In the genomic region with DNA sequence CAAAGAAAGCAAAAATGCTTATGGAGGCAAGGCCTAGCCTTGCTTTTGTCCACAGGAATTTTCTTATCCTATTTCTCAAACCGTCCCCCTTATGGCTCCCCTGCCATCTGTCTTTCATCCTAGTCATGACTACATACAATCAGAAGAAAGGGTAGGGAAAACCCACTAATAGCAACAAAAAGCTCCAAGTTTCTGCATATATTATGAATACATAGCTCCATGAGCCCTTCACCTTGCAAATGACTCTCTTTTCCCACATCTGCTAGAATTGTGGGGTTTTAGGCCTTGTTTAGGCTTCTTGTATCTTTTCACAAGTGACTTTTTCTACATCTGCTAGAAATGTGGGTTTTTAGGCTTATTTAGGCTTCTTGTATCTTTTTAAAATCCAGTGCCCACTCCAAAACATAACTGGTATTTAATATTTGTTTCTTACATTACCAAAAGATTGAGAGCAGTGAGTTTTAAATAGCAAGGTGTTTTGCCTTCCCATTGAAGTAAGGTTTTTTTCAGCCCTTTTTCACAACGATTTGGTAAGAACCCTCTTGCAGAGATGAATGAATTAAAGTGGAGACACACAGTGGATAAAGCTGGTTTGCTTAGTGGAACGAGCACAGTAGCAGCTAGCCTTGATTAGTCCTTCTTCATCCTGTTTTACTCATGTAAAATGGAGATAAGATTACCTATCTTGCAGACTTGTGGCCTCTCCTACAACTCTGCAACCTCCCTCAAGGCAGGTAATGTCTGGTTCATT, we compare ENCODE assay signal across 15 cellular contexts. TPM values are rescaled to one million over a fixed set of nuclear protein-coding genes. Genes with fewer than 3 reads are reported as not detected.
DNase-seq lines count a peak whose midpoint lies in the region; ATAC-seq and TF ChIP-seq lines count a peak whose summit lies in the region.
"Had no signal": no experiment of that assay in that cellular context is flagged by ENCODE, and none has a peak within 500 bp of the region (broad histone marks: within the 10 kb centered on the region; RNA-seq: fewer than 3 reads in every experiment).

No MANE protein-coding gene starts in this region.

- no peaks in the 10 kb centered on the region for H3K27me3 Mint-ChIP-seq in activated naive CD4-positive, alpha-beta T cell treated with anti-CD3 and anti-CD28 coated beads, Interleukin-2, amount 50 U/mL, for 24 hours
- H3K27me3 Mint-ChIP-seq in activated CD8-positive, alpha-beta T cell treated with anti-CD3 and anti-CD28 coated beads, Interleukin-2, amount 10 ng/mL, durations not matched to agents 7 days and 5 days (ENCODE audit: low read depth) = no peaks in the 10 kb centered on the region
- H3K27me3 Mint-ChIP-seq: activated naive CD8-positive, alpha-beta T cell treated with anti-CD3 and anti-CD28 coated beads, Interleukin-2, amount 50 U/mL, for 24 hours had no signal

- peak overlapping the region; percentile 94 for H3K27ac ChIP-seq in foreskin keratinocyte
- H3K27ac ChIP-seq in subcutaneous abdominal adipose tissue (ENCODE audit: low read depth, low read length) = peak overlapping the region; percentile 6
- no peak overlapping the region for H3K27ac ChIP-seq in lower lobe of right lung
- H3K27ac ChIP-seq: vagina had no signal

- intact Hi-C loops in lower lobe of right lung (cut with DNase I) = no loop called here

- no peak overlapping the region for H3K4me3 ChIP-seq in subcutaneous abdominal adipose tissue (ENCODE audit: low read depth in 1 of 5, low read length in 5 of 5)
- H3K4me3 ChIP-seq in lower lobe of right lung = no peak overlapping the region
- H3K4me3 ChIP-seq: vagina had no signal

- peaks cover 0 to 23% (median 14%) of the 10 kb centered on the region in 5 donors for H3K36me3 ChIP-seq in subcutaneous abdominal adipose tissue (ENCODE audit: control insufficient read depth in 5 of 5, insufficient read depth in 5 of 5, low read length in 5 of 5)
- peaks cover 26% of the 10 kb centered on the region for H3K36me3 ChIP-seq in lower lobe of right lung

- POLR2A ChIA-PET in activated CD8-positive, alpha-beta T cell treated with anti-CD3 and anti-CD28 coated beads, Interleukin-2, amount 10 ng/mL, durations not matched to agents 7 days and 5 days (lab: Charles Lee) = interaction anchor here (1.1 kb wide), 1 partner anchor 12 kb away, joined by 3 read pairs; no protein-coding TSS in a partner anchor

- H3K27ac Mint-ChIP-seq in activated naive CD4-positive, alpha-beta T cell treated with anti-CD3 and anti-CD28 coated beads, Interleukin-2, amount 50 U/mL, for 24 hours = peak overlapping the region; percentile 55
- H3K27ac Mint-ChIP-seq in activated CD8-positive, alpha-beta T cell treated with anti-CD3 and anti-CD28 coated beads, Interleukin-2, amount 10 ng/mL, durations not matched to agents 7 days and 5 days = no peak overlapping the region
- H3K27ac Mint-ChIP-seq: activated naive CD8-positive, alpha-beta T cell treated with anti-CD3 and anti-CD28 coated beads, Interleukin-2, amount 50 U/mL, for 24 hours had no signal

- peak overlapping the region; percentile 82 for H3K4me3 Mint-ChIP-seq in activated naive CD4-positive, alpha-beta T cell treated with anti-CD3 and anti-CD28 coated beads, Interleukin-2, amount 50 U/mL, for 24 hours
- no peak overlapping the region for H3K4me3 Mint-ChIP-seq in activated CD8-positive, alpha-beta T cell treated with anti-CD3 and anti-CD28 coated beads, Interleukin-2, amount 10 ng/mL, durations not matched to agents 7 days and 5 days
- H3K4me3 Mint-ChIP-seq: activated naive CD8-positive, alpha-beta T cell treated with anti-CD3 and anti-CD28 coated beads, Interleukin-2, amount 50 U/mL, for 24 hours had no signal

- no peaks in the 10 kb centered on the region for H3K9me3 Mint-ChIP-seq in activated naive CD4-positive, alpha-beta T cell treated with anti-CD3 and anti-CD28 coated beads, Interleukin-2, amount 50 U/mL, for 24 hours
- H3K9me3 Mint-ChIP-seq in activated CD8-positive, alpha-beta T cell treated with anti-CD3 and anti-CD28 coated beads, Interleukin-2, amount 10 ng/mL, durations not matched to agents 7 days and 5 days (ENCODE audit: insufficient read depth) = no peaks in the 10 kb centered on the region
- H3K9me3 Mint-ChIP-seq: activated naive CD8-positive, alpha-beta T cell treated with anti-CD3 and anti-CD28 coated beads, Interleukin-2, amount 50 U/mL, for 24 hours had no signal

- H3K4me1 ChIP-seq in foreskin keratinocyte (no peaks in the 10 kb centered on the region), subcutaneous abdominal adipose tissue (ENCODE audit: control insufficient read depth in 5 of 5, insufficient read depth in 5 of 5, low read length in 5 of 5) (peaks cover 4 to 29% (median 14%) of the 10 kb centered on the region in 5 donors), lower lobe of right lung (peaks cover 16% of the 10 kb centered on the region)

- CTCF ChIA-PET in activated CD8-positive, alpha-beta T cell treated with anti-CD3 and anti-CD28 coated beads, Interleukin-2, amount 10 ng/mL, durations not matched to agents 7 days and 5 days (lab: Charles Lee) = interaction anchor here (1.2 to 3.2 kb wide), 2 partner anchors 71 to 128 kb away, joined by 4 to 11 read pairs; no protein-coding TSS in a partner anchor

- H3K9me3 ChIP-seq in subcutaneous abdominal adipose tissue (ENCODE audit: control insufficient read depth in 5 of 5, low read length in 5 of 5) (no peaks in the 10 kb centered on the region), lower lobe of right lung (no peaks in the 10 kb centered on the region)
- H3K9me3 ChIP-seq: vagina had no signal

- TF ChIP-seq CTCF in foreskin keratinocyte (conservative IDR thresholded peaks at IDR 0.05) (peak; percentile 24), lower lobe of right lung (IDR thresholded peaks at IDR 0.05) (no peak)

- no peak for ATAC-seq in activated CD8-positive, alpha-beta T cell treated with anti-CD3 and anti-CD28 coated beads, Interleukin-2, amount 10 ng/mL, durations not matched to agents 7 days and 5 days
- peak; percentile 0 for ATAC-seq in foreskin keratinocyte
- ATAC-seq in HG02970 (IDR thresholded peaks at IDR 0.05; ENCODE audit: low FRiP score, unreplicated experiment) = no peak
- ATAC-seq in lower lobe of right lung = no peak
- ATAC-seq: activated naive CD8-positive, alpha-beta T cell treated with anti-CD3 and anti-CD28 coated beads, Interleukin-2, amount 50 U/mL, for 24 hours had no signal

- no peaks in the 10 kb centered on the region for H3K27me3 ChIP-seq in foreskin keratinocyte
- no peaks in the 10 kb centered on the region for H3K27me3 ChIP-seq in subcutaneous abdominal adipose tissue (ENCODE audit: control insufficient read depth in 5 of 5, insufficient read depth in 4 of 5, low read length in 5 of 5)
- no peaks in the 10 kb centered on the region for H3K27me3 ChIP-seq in lower lobe of right lung (ENCODE audit: low read depth)
- H3K27me3 ChIP-seq: vagina had no signal

- DNase-seq in activated naive CD4-positive, alpha-beta T cell treated with Interleukin-2 at 50 U/mL for 16 hours = no peak
- DNase-seq in activated CD8-positive, alpha-beta T cell treated with anti-CD3 and anti-CD28 coated beads, Interleukin-2, amount 10 ng/mL, durations not matched to agents 7 days and 5 days = peak; percentile 18
- peak; percentile 83 to 90 for DNase-seq in foreskin keratinocyte
- no peak for DNase-seq in amniotic stem cell (lab: John Stamatoyannopoulos, UW)
- DNase-seq in lower lobe of right lung = no peak
- DNase-seq: ACHN; activated CD8-positive, alpha-beta memory T cell treated with anti-CD3 and anti-CD28 coated beads for 24 hours; activated naive CD8-positive, alpha-beta T cell treated with anti-CD3 and anti-CD28 coated beads, Interleukin-2, amount 50 U/mL, for 24 hours; NCI-H345; occipital lobe; RPMI8226 had no signal

- no peak overlapping the region for H3K9ac ChIP-seq in subcutaneous abdominal adipose tissue (ENCODE audit: low read length in 5 of 5)

- H3K36me3 Mint-ChIP-seq in activated naive CD4-positive, alpha-beta T cell treated with anti-CD3 and anti-CD28 coated beads, Interleukin-2, amount 50 U/mL, for 24 hours = peaks cover 26% of the 10 kb centered on the region
- peaks cover 42% of the 10 kb centered on the region for H3K36me3 Mint-ChIP-seq in activated CD8-positive, alpha-beta T cell treated with anti-CD3 and anti-CD28 coated beads, Interleukin-2, amount 10 ng/mL, durations not matched to agents 7 days and 5 days (ENCODE audit: low read depth)

- peaks cover 32% of the 10 kb centered on the region for H3K4me1 Mint-ChIP-seq in activated naive CD4-positive, alpha-beta T cell treated with anti-CD3 and anti-CD28 coated beads, Interleukin-2, amount 50 U/mL, for 24 hours
- H3K4me1 Mint-ChIP-seq in activated CD8-positive, alpha-beta T cell treated with anti-CD3 and anti-CD28 coated beads, Interleukin-2, amount 10 ng/mL, durations not matched to agents 7 days and 5 days (ENCODE audit: low read depth) = peaks cover 28% of the 10 kb centered on the region

RNA-seq across cellular contexts. Expression of a gene that starts 4.4 kb away (rescaled TPM):
- 10 to 100 TPM; 17.9 to 21.7 TPM for total RNA-seq in activated CD8-positive, alpha-beta T cell treated with anti-CD3 and anti-CD28 coated beads, Interleukin-2, amount 10 ng/mL, durations not matched to agents 7 days and 5 days
- 99.9 and 107 TPM in 2 replicates for total RNA-seq in foreskin keratinocyte
- 115 and 131 TPM in 2 replicates for polyA plus RNA-seq in foreskin keratinocyte
- 13.6 TPM for total RNA-seq in lower lobe of right lung

Comparison
In these comparisons a context has a peak if more than half of its experiments do, and no peak if none do; other contexts are left out.
1. DNase-seq: peak in activated CD8-positive, alpha-beta T cell treated with anti-CD3 and anti-CD28 coated beads, Interleukin-2, amount 10 ng/mL, durations not matched to agents 7 days and 5 days (single experiment) and foreskin keratinocyte (2 of 2); none in activated naive CD4-positive, alpha-beta T cell treated with Interleukin-2 at 50 U/mL for 16 hours (single experiment), amniotic stem cell (single experiment) and lower lobe of right lung (single experiment).